Comparison of ENCODE assay signal across 20 cellular contexts in genomic region chr17:76255801-76256429, GRCh38. TPM values are rescaled to one million over a fixed set of nuclear protein-coding genes. Genes with fewer than 3 reads are reported as not detected.
DNase-seq lines count a peak whose midpoint lies in the region; ATAC-seq and TF ChIP-seq lines count a peak whose summit lies in the region.
"Had no signal": no experiment of that assay in that cellular context is flagged by ENCODE, and none has a peak within 500 bp of the region (broad histone marks: within the 10 kb centered on the region; RNA-seq: fewer than 3 reads in every experiment).

No MANE protein-coding gene starts in this region.

- ATAC-seq in stimulated activated naive CD8-positive, alpha-beta T cell treated with anti-CD3 and anti-CD28 coated beads, Interleukin-15, Interleukin-2, amounts not matched to agents 100 U/mL and 50 U/mL, for 24 hours = no peak
- no peak for ATAC-seq in effector memory CD8-positive, alpha-beta T cell (replicated peaks)
- ATAC-seq: foreskin keratinocyte, pancreas, WTC11 had no signal

- no peaks in the 10 kb centered on the region for H3K27me3 Mint-ChIP-seq in T-helper 1 cell treated with Interleukin-12 subunit alpha and Interleukin-12 subunit beta and Interleukin-4 antibody, amounts not matched to agents 30 μg/mL and 1 μg/mL, for 36 hours (ENCODE audit: low read depth)
- H3K27me3 Mint-ChIP-seq in stimulated activated naive CD8-positive, alpha-beta T cell treated with anti-CD3 and anti-CD28 coated beads, Interleukin-15, Interleukin-2, amounts not matched to agents 100 ng/mL and 50 ng/mL, for 24 hours = no peaks in the 10 kb centered on the region
- no peaks in the 10 kb centered on the region for H3K27me3 Mint-ChIP-seq in effector memory CD8-positive, alpha-beta T cell
- H3K27me3 Mint-ChIP-seq: B cell had no signal

- TF ChIP-seq CTCF in ascending aorta (IDR thresholded peaks at IDR 0.05) = no peak

- H3K4me3 ChIP-seq in ascending aorta = no peak overlapping the region
- H3K4me3 ChIP-seq: pancreas had no signal

- H3K27ac ChIP-seq in ascending aorta = no peak overlapping the region
- H3K27ac ChIP-seq: 22Rv1, foreskin keratinocyte, pancreas had no signal

- H3K4me3 Mint-ChIP-seq in T-helper 1 cell treated with Interleukin-12 subunit alpha and Interleukin-12 subunit beta and Interleukin-4 antibody, amounts not matched to agents 30 μg/mL and 1 μg/mL, for 36 hours = no peak overlapping the region
- H3K4me3 Mint-ChIP-seq in stimulated activated naive CD8-positive, alpha-beta T cell treated with anti-CD3 and anti-CD28 coated beads, Interleukin-15, Interleukin-2, amounts not matched to agents 100 ng/mL and 50 ng/mL, for 24 hours = peak overlapping the region; percentile 71
- peak overlapping the region; percentile 60 to 65 for H3K4me3 Mint-ChIP-seq in effector memory CD8-positive, alpha-beta T cell
- H3K4me3 Mint-ChIP-seq: B cell, WTC11 had no signal

- no peaks in the 10 kb centered on the region for H3K9me3 ChIP-seq in ascending aorta
- H3K9me3 ChIP-seq: pancreas had no signal

- peaks cover 47% of the 10 kb centered on the region for H3K4me1 Mint-ChIP-seq in T-helper 1 cell treated with Interleukin-12 subunit alpha and Interleukin-12 subunit beta and Interleukin-4 antibody, amounts not matched to agents 30 μg/mL and 1 μg/mL, for 36 hours (ENCODE audit: low read depth)
- peaks cover 47% of the 10 kb centered on the region for H3K4me1 Mint-ChIP-seq in stimulated activated naive CD8-positive, alpha-beta T cell treated with anti-CD3 and anti-CD28 coated beads, Interleukin-15, Interleukin-2, amounts not matched to agents 100 ng/mL and 50 ng/mL, for 24 hours (ENCODE audit: low read depth)
- H3K4me1 Mint-ChIP-seq in effector memory CD8-positive, alpha-beta T cell (ENCODE audit: low read depth in 2 of 2) = peaks cover 24 to 28% of the 10 kb centered on the region in 2 donors

- H3K4me1 ChIP-seq in ascending aorta = no peaks in the 10 kb centered on the region
- H3K4me1 ChIP-seq: foreskin keratinocyte had no signal

- intact Hi-C loops in ascending aorta (cut with DNase I) = no loop called here

- H3K27ac Mint-ChIP-seq in T-helper 1 cell treated with Interleukin-12 subunit alpha and Interleukin-12 subunit beta and Interleukin-4 antibody, amounts not matched to agents 30 μg/mL and 1 μg/mL, for 36 hours = peak overlapping the region; percentile 78
- peak overlapping the region; percentile 87 for H3K27ac Mint-ChIP-seq in stimulated activated naive CD8-positive, alpha-beta T cell treated with anti-CD3 and anti-CD28 coated beads, Interleukin-15, Interleukin-2, amounts not matched to agents 100 ng/mL and 50 ng/mL, for 24 hours
- peak overlapping the region in 1 of 2 donors; percentile 73 for H3K27ac Mint-ChIP-seq in effector memory CD8-positive, alpha-beta T cell
- H3K27ac Mint-ChIP-seq: WTC11 had no signal

- H3K9me3 Mint-ChIP-seq in T-helper 1 cell treated with Interleukin-12 subunit alpha and Interleukin-12 subunit beta and Interleukin-4 antibody, amounts not matched to agents 30 μg/mL and 1 μg/mL, for 36 hours = peaks cover 4% of the 10 kb centered on the region
- no peaks in the 10 kb centered on the region for H3K9me3 Mint-ChIP-seq in stimulated activated naive CD8-positive, alpha-beta T cell treated with anti-CD3 and anti-CD28 coated beads, Interleukin-15, Interleukin-2, amounts not matched to agents 100 ng/mL and 50 ng/mL, for 24 hours
- peaks cover 0 to 2% of the 10 kb centered on the region in 2 donors for H3K9me3 Mint-ChIP-seq in effector memory CD8-positive, alpha-beta T cell

- DNase-seq in T-helper 1 cell (no peak), ureter (ENCODE audit: low spot score) (peak; percentile 14), NCI-H187 (lab: John Stamatoyannopoulos, UW) (no peak), ascending aorta (ENCODE audit: low spot score in 2 of 2) (no peak)
- no peak for DNase-seq in stimulated activated naive CD8-positive, alpha-beta T cell treated with anti-CD3 and anti-CD28 coated beads, Interleukin-15, Interleukin-2, amounts not matched to agents 100 U/mL and 50 U/mL, for 24 hours
- DNase-seq in effector memory CD8-positive, alpha-beta T cell = no peak
- DNase-seq: Calu3; foreskin keratinocyte; hippocampal formation; islet precursor cell; mammary epithelial cell; NCI-H1417; pancreas; SIG-M5; stimulated activated naive CD4-positive, alpha-beta T cell treated with Interleukin-2 at 50 U/mL for 16 hours had no signal

- H3K36me3 ChIP-seq in ascending aorta = no peaks in the 10 kb centered on the region
- H3K36me3 ChIP-seq: pancreas had no signal

- H3K27me3 ChIP-seq in ascending aorta = no peaks in the 10 kb centered on the region
- H3K27me3 ChIP-seq: foreskin keratinocyte, pancreas had no signal

- peaks cover 7% of the 10 kb centered on the region for H3K36me3 Mint-ChIP-seq in T-helper 1 cell treated with Interleukin-12 subunit alpha and Interleukin-12 subunit beta and Interleukin-4 antibody, amounts not matched to agents 30 μg/mL and 1 μg/mL, for 36 hours (ENCODE audit: low read depth)
- no peaks in the 10 kb centered on the region for H3K36me3 Mint-ChIP-seq in stimulated activated naive CD8-positive, alpha-beta T cell treated with anti-CD3 and anti-CD28 coated beads, Interleukin-15, Interleukin-2, amounts not matched to agents 100 ng/mL and 50 ng/mL, for 24 hours (ENCODE audit: low read depth)
- H3K36me3 Mint-ChIP-seq in effector memory CD8-positive, alpha-beta T cell (ENCODE audit: insufficient read depth) = peaks cover 6% of the 10 kb centered on the region
- H3K36me3 Mint-ChIP-seq: WTC11 had no signal

RNA-seq across cellular contexts. Expression of gene UBALD2, which starts 9.2 kb away (rescaled TPM):
- 89.1 TPM for total RNA-seq in ureter
- 15.9 TPM for total RNA-seq in ascending aorta

RNA-seq across cellular contexts. Expression of gene RNF157, which starts 15.6 kb away (rescaled TPM):
- total RNA-seq in ureter (4.3 TPM), ascending aorta (2.4 TPM)
- total RNA-seq: foreskin keratinocyte, mammary epithelial cell had no signal

RNA-seq across cellular contexts. Expression of gene QRICH2, which starts 52.2 kb away (rescaled TPM):
- total RNA-seq in ureter = 1.9 TPM
- 10.6 TPM for total RNA-seq in ascending aorta
